10 cellular contexts compared by ENCODE assay signal in genomic region chr17:48596735-48597491, GRCh38. TPM values are rescaled to one million over a fixed set of nuclear protein-coding genes. Genes with fewer than 3 reads are reported as not detected.
A peak's percentile ranks its signal among the peaks of the same experiment; 100 is the strongest.
DNase-seq lines count a peak whose midpoint lies in the region; ATAC-seq and TF ChIP-seq lines count a peak whose summit lies in the region.
"Had no signal": no experiment of that assay in that cellular context is flagged by ENCODE, and none has a peak within 500 bp of the region (broad histone marks: within the 10 kb centered on the region; RNA-seq: fewer than 3 reads in every experiment).

No MANE protein-coding gene starts in this region.

- DNase-seq in A172 (ENCODE audit: low spot score), result peak; percentile 83
- DNase-seq in HAP-1 (ENCODE audit: low spot score in 2 of 2), result no peak
- peak; percentile 77 for DNase-seq in astrocyte of the spinal cord (ENCODE audit: low read depth, low spot score)
- peak in 1 of 3 donors; percentile 12 for DNase-seq in mucosa of descending colon
- no peak for DNase-seq in substantia nigra (lab: John Stamatoyannopoulos, UW)
- DNase-seq: NCI-H345 had no signal

- TF ChIP-seq CTCF in astrocyte of the spinal cord (IDR thresholded peaks at IDR 0.05; ENCODE audit: low read depth, low read length) (no peak), mucosa of descending colon (IDR thresholded peaks at IDR 0.05) (no peak)

- H3K4me3 ChIP-seq in HAP-1 (peak overlapping the region; percentile 39), astrocyte of the spinal cord (ENCODE audit: low read depth, low read length) (peak overlapping the region; percentile 57), mucosa of descending colon (peak overlapping the region; percentile 7)

- H3K27me3 ChIP-seq in HAP-1 (ENCODE audit: low read depth), result peaks cover 37% of the 10 kb centered on the region

- peaks cover 11% of the 10 kb centered on the region for H3K4me1 ChIP-seq in HAP-1
- H3K4me1 ChIP-seq in mucosa of descending colon (ENCODE audit: low read depth), result peaks cover 44% of the 10 kb centered on the region

- no peak for ATAC-seq in mucosa of descending colon
- ATAC-seq in GM21360 (IDR thresholded peaks at IDR 0.05; ENCODE audit: unreplicated experiment), result no peak
- ATAC-seq in GM18873 (IDR thresholded peaks at IDR 0.05; ENCODE audit: low FRiP score, unreplicated experiment), result no peak
- no peak for ATAC-seq in HG02763 (IDR thresholded peaks at IDR 0.05; ENCODE audit: unreplicated experiment)

- H3K9me3 ChIP-seq in HAP-1 (no peaks in the 10 kb centered on the region), mucosa of descending colon (no peaks in the 10 kb centered on the region)

- intact Hi-C loops in mucosa of descending colon (cut with DNase I, micrococcal nuclease), result no loop called here

- H3K36me3 ChIP-seq in HAP-1 (replicated peaks), result no peaks in the 10 kb centered on the region
- H3K36me3 ChIP-seq in mucosa of descending colon (ENCODE audit: low read depth), result peaks cover 5% of the 10 kb centered on the region

- in situ Hi-C loops in HAP-1 (cut with MboI; ENCODE audit: low sequenced_read_pairs) (no loop called here), astrocyte of the spinal cord (cut with HindIII; ENCODE audit: low sequenced_read_pairs) (no loop called here)

- no peak overlapping the region for H3K27ac ChIP-seq in substantia nigra (ENCODE audit: low read depth, low read length, poor library complexity, severe bottlenecking)

RNA-seq across cellular contexts. Expression of gene HOXB5, which starts 3.3 kb away (rescaled TPM):
- 2.0 and 2.4 TPM in 2 replicates for total RNA-seq in A172 (2014; rRNA removed; shearing (Covaris generic))
- total RNA-seq in mucosa of descending colon, result 10 to 100 TPM; 16.2 to 29.3 (median 19.9) TPM
- total RNA-seq: lung microvascular endothelial cell had no signal

RNA-seq across cellular contexts. Expression of gene HOXB3, which starts 6.9 kb away (rescaled TPM):
- total RNA-seq in A172 (2014; rRNA removed; shearing (Covaris generic)), result 20.1 and 24.1 TPM in 2 replicates
- 10 to 100 TPM; 42.4 to 64.8 (median 43.4) TPM for total RNA-seq in mucosa of descending colon

RNA-seq across cellular contexts. Expression of gene HOXB6, which starts 7.9 kb away (rescaled TPM):
- 40.2 and 58.7 TPM in 2 replicates for total RNA-seq in A172 (2014; rRNA removed; shearing (Covaris generic))
- total RNA-seq in mucosa of descending colon, result 10 to 100 TPM; 41.3 to 68.8 (median 50.9) TPM

RNA-seq across cellular contexts. Expression of gene HOXB7, which starts 13.9 kb away (rescaled TPM):
- 22.4 and 24.7 TPM in 2 replicates for total RNA-seq in A172 (2014; rRNA removed; shearing (Covaris generic))
- total RNA-seq in mucosa of descending colon, result 10 to 100 TPM; 10.9 to 29.1 (median 22.4) TPM

RNA-seq across cellular contexts. Expression of gene HOXB8, which starts 18.2 kb away (rescaled TPM):
- 34.8 and 56.0 TPM in 2 replicates for total RNA-seq in A172 (2014; rRNA removed; shearing (Covaris generic))
- total RNA-seq in mucosa of descending colon, result 1 to 10 TPM; 4.2 to 7.5 (median 5.6) TPM
- total RNA-seq: lung microvascular endothelial cell had no signal

Comparison
In these comparisons a context has a peak if more than half of its experiments do, and no peak if none do; other contexts are left out.
1. DNase-seq: peak in A172 (single experiment) and astrocyte of the spinal cord (single experiment); none in HAP-1 (0 of 2) and substantia nigra (0 of 49).
2. H3K4me3 ChIP-seq: peak in every context shown above with its lines; median percentile 57 in astrocyte of the spinal cord; 39 in HAP-1; 7 in mucosa of descending colon.